ENCODE assay signal across 10 cellular contexts in the genomic region with DNA sequence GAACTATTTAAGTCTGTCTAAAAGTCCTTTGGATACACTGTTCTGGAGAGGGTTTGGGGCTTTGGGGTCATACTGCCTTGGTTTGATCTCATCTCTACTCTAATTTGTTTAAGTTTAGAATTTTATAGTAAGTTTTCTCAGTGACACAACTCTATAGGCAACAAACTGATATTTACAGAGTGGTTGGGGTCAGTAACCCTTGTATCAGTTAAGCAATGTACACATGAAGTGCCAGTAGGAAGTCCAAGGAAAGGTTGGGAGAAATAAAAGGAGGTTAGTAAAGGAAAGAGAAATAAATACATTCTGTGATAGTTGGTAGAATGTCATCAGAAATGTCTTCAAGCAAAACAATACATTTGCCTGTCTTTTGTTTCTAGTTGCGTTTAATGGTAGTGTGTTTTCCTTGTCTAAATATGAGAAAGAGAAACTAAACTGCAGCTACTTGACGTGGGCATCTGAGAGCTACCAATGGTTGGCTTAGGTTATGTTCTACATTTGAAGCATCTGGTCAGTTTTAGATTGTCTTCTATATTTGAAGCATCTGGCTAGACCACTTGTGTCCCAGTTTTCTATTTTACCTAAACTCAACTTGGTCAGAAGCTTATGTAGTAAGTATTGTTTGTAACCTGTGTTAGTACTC. TPM values are rescaled to one million over a fixed set of nuclear protein-coding genes. Genes with fewer than 3 reads are reported as not detected.
A peak's percentile ranks its signal among the peaks of the same experiment; 100 is the strongest.
DNase-seq lines count a peak whose midpoint lies in the region; ATAC-seq and TF ChIP-seq lines count a peak whose summit lies in the region.
"Had no signal": no experiment of that assay in that cellular context is flagged by ENCODE, and none has a peak within 500 bp of the region (broad histone marks: within the 10 kb centered on the region; RNA-seq: fewer than 3 reads in every experiment).

No MANE protein-coding gene starts in this region.

- no peak for DNase-seq in activated CD8-positive, alpha-beta memory T cell treated with anti-CD3 and anti-CD28 coated beads, Interleukin-2, amount 10 ng/mL, durations not matched to agents 7 days and 5 days
- no peak for DNase-seq in activated CD8-positive, alpha-beta memory T cell treated with anti-CD3 and anti-CD28 coated beads for 24 hours
- DNase-seq in activated B cell treated with CpG ODN at 0.5 μM for 24 hours: no peak
- peak; percentile 58 for DNase-seq in osteoblast (ENCODE audit: insufficient read length, low spot score, missing footprints)
- no peak for DNase-seq in activated gamma-delta T cell treated with Interleukin-2 at 50 U/mL for 16 hours
- DNase-seq in NCI-H748 (lab: John Stamatoyannopoulos, UW; ENCODE audit: unreplicated experiment): no peak
- DNase-seq: mesendoderm had no signal

- peaks cover 2% of the 10 kb centered on the region for H3K36me3 Mint-ChIP-seq in activated CD8-positive, alpha-beta memory T cell treated with anti-CD3 and anti-CD28 coated beads, Interleukin-2, amount 10 ng/mL, durations not matched to agents 7 days and 5 days
- H3K36me3 Mint-ChIP-seq in activated B cell treated with CpG ODN at 0.5 μM for 24 hours (ENCODE audit: low read depth): no peaks in the 10 kb centered on the region

- peaks cover 23% of the 10 kb centered on the region for H3K4me1 Mint-ChIP-seq in activated CD8-positive, alpha-beta memory T cell treated with anti-CD3 and anti-CD28 coated beads, Interleukin-2, amount 10 ng/mL, durations not matched to agents 7 days and 5 days
- peaks cover 39% of the 10 kb centered on the region for H3K4me1 Mint-ChIP-seq in activated B cell treated with CpG ODN at 0.5 μM for 24 hours

- peaks cover 10% of the 10 kb centered on the region for H3K79me2 ChIP-seq in osteoblast (ENCODE audit: insufficient read depth, low read length)

- peak overlapping the region; percentile 63 for H3K27ac Mint-ChIP-seq in activated CD8-positive, alpha-beta memory T cell treated with anti-CD3 and anti-CD28 coated beads, Interleukin-2, amount 10 ng/mL, durations not matched to agents 7 days and 5 days
- H3K27ac Mint-ChIP-seq in activated B cell treated with CpG ODN at 0.5 μM for 24 hours: no peak overlapping the region
- H3K27ac Mint-ChIP-seq: brain had no signal

- H3K4me1 ChIP-seq in osteoblast (ENCODE audit: insufficient read depth, low read length): peaks cover 3% of the 10 kb centered on the region

- H3K9me3 Mint-ChIP-seq in activated CD8-positive, alpha-beta memory T cell treated with anti-CD3 and anti-CD28 coated beads, Interleukin-2, amount 10 ng/mL, durations not matched to agents 7 days and 5 days (ENCODE audit: low read depth): peaks cover 3% of the 10 kb centered on the region
- no peaks in the 10 kb centered on the region for H3K9me3 Mint-ChIP-seq in activated B cell treated with CpG ODN at 0.5 μM for 24 hours

- peak; percentile 74 for ATAC-seq in activated CD8-positive, alpha-beta memory T cell treated with anti-CD3 and anti-CD28 coated beads, Interleukin-2, amount 10 ng/mL, durations not matched to agents 7 days and 5 days
- ATAC-seq in HG02759 (IDR thresholded peaks at IDR 0.05; ENCODE audit: unreplicated experiment): peak; percentile 75
- ATAC-seq in activated B cell treated with CpG ODN at 0.5 μM for 24 hours (ENCODE audit: low read depth): no peak
- ATAC-seq in HG03097 (IDR thresholded peaks at IDR 0.05; ENCODE audit: low FRiP score, unreplicated experiment): no peak

- no peaks in the 10 kb centered on the region for H3K9me3 ChIP-seq in osteoblast (ENCODE audit: low read depth, low read length)

- no peaks in the 10 kb centered on the region for H3K36me3 ChIP-seq in osteoblast (ENCODE audit: insufficient read depth, low read length)

- CTCF ChIA-PET in activated CD8-positive, alpha-beta memory T cell treated with anti-CD3 and anti-CD28 coated beads, Interleukin-2, amount 10 ng/mL, durations not matched to agents 7 days and 5 days (lab: Charles Lee): interaction anchor here (2.1 kb wide), 1 partner anchor 175 kb away, joined by 5 read pairs; no protein-coding TSS in a partner anchor
- CTCF ChIA-PET in activated B cell treated with CpG ODN at 0.5 μM for 24 hours (lab: Charles Lee): interaction anchor here (0.9 kb wide), 1 partner anchor 154 kb away, joined by 3 read pairs; no protein-coding TSS in a partner anchor

- peak overlapping the region; percentile 41 for H3K4me2 ChIP-seq in osteoblast (ENCODE audit: insufficient read depth, low read length)

- no peak overlapping the region for H2AFZ ChIP-seq in osteoblast (ENCODE audit: low read length)

- no peaks in the 10 kb centered on the region for H3K27me3 Mint-ChIP-seq in activated CD8-positive, alpha-beta memory T cell treated with anti-CD3 and anti-CD28 coated beads, Interleukin-2, amount 10 ng/mL, durations not matched to agents 7 days and 5 days
- no peaks in the 10 kb centered on the region for H3K27me3 Mint-ChIP-seq in activated B cell treated with CpG ODN at 0.5 μM for 24 hours

- H3K27me3 ChIP-seq in osteoblast (ENCODE audit: insufficient read depth, low read length): no peaks in the 10 kb centered on the region

- POLR2A ChIA-PET in activated B cell treated with CpG ODN at 0.5 μM for 24 hours (lab: Charles Lee): interaction anchor here (0.7 kb wide), 1 partner anchor 23 kb away, joined by 4 read pairs; no protein-coding TSS in a partner anchor

- intact Hi-C loops in activated B cell treated with CpG ODN at 0.5 μM for 24 hours (cut with micrococcal nuclease): loop anchor here (10.0 kb wide), 2 partner anchors 597 to 837 kb away; no protein-coding TSS in a partner anchor

- H4K20me1 ChIP-seq in osteoblast (ENCODE audit: insufficient read depth, low read length): no peaks in the 10 kb centered on the region

- peak overlapping the region; percentile 72 for H3K4me3 Mint-ChIP-seq in activated CD8-positive, alpha-beta memory T cell treated with anti-CD3 and anti-CD28 coated beads, Interleukin-2, amount 10 ng/mL, durations not matched to agents 7 days and 5 days
- H3K4me3 Mint-ChIP-seq in activated B cell treated with CpG ODN at 0.5 μM for 24 hours: peak overlapping the region; percentile 52
- H3K4me3 Mint-ChIP-seq: brain had no signal

- no peak for TF ChIP-seq CTCF in activated B cell treated with CpG ODN at 0.5 μM for 24 hours (IDR thresholded peaks at IDR 0.05)
- no peak for TF ChIP-seq CTCF in osteoblast (IDR thresholded peaks at IDR 0.05; ENCODE audit: extremely low read depth, low read depth, low read length)

- H3K4me3 ChIP-seq in osteoblast (ENCODE audit: insufficient read depth, low read length): peak overlapping the region; percentile 20

- H3K27ac ChIP-seq in osteoblast (ENCODE audit: low read depth, low read length): no peak overlapping the region

RNA-seq across cellular contexts. Expression of a gene that starts 6.9 kb away (rescaled TPM):
- total RNA-seq in activated CD8-positive, alpha-beta memory T cell treated with anti-CD3 and anti-CD28 coated beads, Interleukin-2, amount 10 ng/mL, durations not matched to agents 7 days and 5 days: 10 to 100 TPM in 1 of 2 experiments, 1 to 10 TPM in 1; 10.0 to 11.9 TPM
- total RNA-seq in activated B cell treated with CpG ODN at 0.5 μM for 24 hours (8.2 and 9.4 TPM in 2 replicates), osteoblast (14.4 and 16.6 TPM in 2 replicates)

RNA-seq across cellular contexts. Expression of a gene that starts 18.1 kb away (rescaled TPM):
- total RNA-seq in activated CD8-positive, alpha-beta memory T cell treated with anti-CD3 and anti-CD28 coated beads, Interleukin-2, amount 10 ng/mL, durations not matched to agents 7 days and 5 days: 100 to 1,000 TPM; 256 to 279 TPM
- total RNA-seq in activated B cell treated with CpG ODN at 0.5 μM for 24 hours: 196 and 235 TPM in 2 replicates
- 145 and 152 TPM in 2 replicates for total RNA-seq in osteoblast

RNA-seq across cellular contexts. Expression of a gene that starts 22.2 kb away (rescaled TPM):
- 10 to 100 TPM; 40.1 to 44.4 TPM for total RNA-seq in activated CD8-positive, alpha-beta memory T cell treated with anti-CD3 and anti-CD28 coated beads, Interleukin-2, amount 10 ng/mL, durations not matched to agents 7 days and 5 days
- 36.5 and 40.2 TPM in 2 replicates for total RNA-seq in activated B cell treated with CpG ODN at 0.5 μM for 24 hours
- 59.7 and 66.9 TPM in 2 replicates for total RNA-seq in osteoblast

RNA-seq across cellular contexts. Expression of a gene that starts 52.0 kb away (rescaled TPM):
- total RNA-seq in activated CD8-positive, alpha-beta memory T cell treated with anti-CD3 and anti-CD28 coated beads, Interleukin-2, amount 10 ng/mL, durations not matched to agents 7 days and 5 days: not detected
- total RNA-seq in activated B cell treated with CpG ODN at 0.5 μM for 24 hours: not detected in 2 replicates
- total RNA-seq in osteoblast: not detected in 2 replicates

Comparison
In these comparisons a context has a peak if more than half of its experiments do, and no peak if none do; other contexts are left out.
1. ATAC-seq: peak in activated CD8-positive, alpha-beta memory T cell treated with anti-CD3 and anti-CD28 coated beads, Interleukin-2, amount 10 ng/mL, durations not matched to agents 7 days and 5 days (single experiment) and HG02759 (single experiment); none in activated B cell treated with CpG ODN at 0.5 μM for 24 hours (single experiment) and HG03097 (single experiment).